26 cellular contexts compared by ENCODE assay signal in the genomic region with DNA sequence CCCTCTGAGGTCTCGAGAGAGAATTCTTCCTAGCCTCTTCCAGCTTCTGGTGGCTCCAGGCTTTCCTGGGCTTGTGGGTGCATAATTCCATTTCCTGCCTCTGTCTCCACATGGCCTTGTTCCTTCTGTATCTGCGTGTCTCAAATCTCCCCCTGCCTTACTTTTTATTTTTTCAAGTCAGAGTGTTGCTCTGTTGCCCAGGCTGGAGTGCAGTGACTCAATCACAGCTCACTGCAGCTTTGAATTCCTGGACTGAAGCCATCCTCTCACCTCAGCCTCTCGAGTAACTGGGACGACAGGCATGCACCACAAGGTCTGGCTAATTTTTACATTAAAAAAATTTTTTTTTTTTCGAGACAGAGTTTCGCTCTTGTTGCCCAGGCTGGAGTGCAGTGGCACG.
A peak's percentile ranks its signal among the peaks of the same experiment; 100 is the strongest.
DNase-seq lines count a peak whose midpoint lies in the region; ATAC-seq, FAIRE-seq and TF ChIP-seq lines count a peak whose summit lies in the region.
"Had no signal": no experiment of that assay in that cellular context is flagged by ENCODE, and none has a peak within 500 bp of the region (broad histone marks: within the 10 kb centered on the region; RNA-seq: fewer than 3 reads in every experiment).

No MANE protein-coding gene starts in this region.

- H3K4me3 ChIP-seq in RWPE2 (ENCODE audit: severe bottlenecking): no peak overlapping the region
- H3K4me3 ChIP-seq: BLaER1 treated with 17β-estradiol and CSF1 and Interleukin-3, amounts not matched to agents 10 nM and 100 nM; dorsolateral prefrontal cortex; esophagus squamous epithelium; hepatocyte; ovary; right atrium auricular region; stomach; tibial artery had no signal

- no peaks in the 10 kb centered on the region for H3K27me3 ChIP-seq in RWPE2 (ENCODE audit: insufficient read depth, poor library complexity, severe bottlenecking)
- H3K27me3 ChIP-seq: BLaER1 treated with 17β-estradiol and CSF1 and Interleukin-3, amounts not matched to agents 10 nM and 100 nM; esophagus squamous epithelium; hepatocyte; ovary; right atrium auricular region; stomach; tibial artery had no signal

- no peaks in the 10 kb centered on the region for H3K9me3 ChIP-seq in RWPE2 (ENCODE audit: severe bottlenecking)
- H3K9me3 ChIP-seq: esophagus squamous epithelium, right atrium auricular region, tibial artery had no signal

- peak; percentile 23 for FAIRE-seq in urothelium cell line (lab: Jason Lieb, UNC)
- FAIRE-seq: endometrium, GM12891 had no signal

- ATAC-seq in RWPE2 (ENCODE audit: low read depth): peak; percentile 67
- ATAC-seq in GM18511 (IDR thresholded peaks at IDR 0.05; ENCODE audit: unreplicated experiment): no peak
- ATAC-seq: T-cell had no signal

- peak overlapping the region; percentile 35 for H3K27ac ChIP-seq in RWPE2 (ENCODE audit: poor library complexity, severe bottlenecking)
- H3K27ac ChIP-seq: BLaER1 treated with 17β-estradiol and CSF1 and Interleukin-3, amounts not matched to agents 10 nM and 100 nM; dorsolateral prefrontal cortex; esophagus squamous epithelium; hepatocyte; ovary; right atrium auricular region; stomach; tibial artery had no signal

- TF ChIP-seq CTCF in RWPE2 (IDR thresholded peaks at IDR 0.05; ENCODE audit: poor library complexity, severe bottlenecking): no peak

- H3K36me3 ChIP-seq in RWPE2 (ENCODE audit: low read depth): no peaks in the 10 kb centered on the region
- H3K36me3 ChIP-seq: BLaER1 treated with 17β-estradiol and CSF1 and Interleukin-3, amounts not matched to agents 10 nM and 100 nM; esophagus squamous epithelium; ovary; right atrium auricular region; stomach; tibial artery had no signal

- DNase-seq in LHCN-M2 (ENCODE audit: low read depth) (peak; percentile 56), RWPE2 (ENCODE audit: low spot score) (no peak), iris pigment epithelial cell (ENCODE audit: low read depth) (peak; percentile 5), urothelium cell line (ENCODE audit: low spot score) (peak; percentile 41), hepatic stellate cell (ENCODE audit: low spot score) (no peak), NCI-H146 (lab: John Stamatoyannopoulos, UW) (no peak)
- DNase-seq: activated CD4-positive, alpha-beta T cell treated with anti-CD3 and anti-CD28 coated beads, Interleukin-2, amount 50 U/mL, for 4 hours; activated naive CD4-positive, alpha-beta T cell treated with Interleukin-2 at 50 U/mL for 16 hours; activated T-cell treated with anti-CD3 and anti-CD28 coated beads, Interleukin-2, amount 50 U/mL, for 48 hours; esophagus squamous epithelium; foreskin melanocyte; H7; NCI-H1436 treated with DMSO at 0.1 percent for 48 hours; ovary; RPMI8226; stimulated activated CD8-positive, alpha-beta memory T cell treated with anti-CD3 and anti-CD28 coated beads, Interleukin-4, amount 100 ng/mL, for 48 hours; stomach; T-cell; tibial artery had no signal

- H3K4me1 ChIP-seq in RWPE2 (ENCODE audit: insufficient read depth, poor library complexity, severe bottlenecking): no peaks in the 10 kb centered on the region
- H3K4me1 ChIP-seq: BLaER1 treated with 17β-estradiol and CSF1 and Interleukin-3, amounts not matched to agents 10 nM and 100 nM; esophagus squamous epithelium; right atrium auricular region; stomach; tibial artery had no signal

Comparison
In these comparisons a context has a peak if more than half of its experiments do, and no peak if none do; other contexts are left out.
1. DNase-seq: peak in LHCN-M2 (single experiment), iris pigment epithelial cell (single experiment) and urothelium cell line (single experiment); none in RWPE2 (single experiment), hepatic stellate cell (single experiment) and NCI-H146 (single experiment).